ENCODE assay signal across 8 cellular contexts in genomic region chr1:39026051-39026946, GRCh38. TPM values are rescaled to one million over a fixed set of nuclear protein-coding genes. Genes with fewer than 3 reads are reported as not detected.
DNase-seq lines count a peak whose midpoint lies in the region; ATAC-seq and TF ChIP-seq lines count a peak whose summit lies in the region.

Gene NDUFS5, plus strand, starts transcription at chr1:39026350. Its CDS starts 2,375 bp downstream, at chr1:39028725.

- peaks cover 0 to 22% (median 7%) of the 10 kb centered on the region in 11 experiments; a peak in 9 of 22 replicates for H4K20me1 ChIP-seq in BLaER1 treated with 17β-estradiol and CSF1 and Interleukin-3, amounts not matched to agents 10 nM and 100 nM

- peaks cover 27 to 33% (median 32%) of the 10 kb centered on the region in 11 experiments for H3K36me3 ChIP-seq in BLaER1 treated with 17β-estradiol and CSF1 and Interleukin-3, amounts not matched to agents 10 nM and 100 nM
- peaks cover 5 to 25% (median 10%) of the 10 kb centered on the region in 4 donors for H3K36me3 ChIP-seq in right lobe of liver

- peak in 12 of 56 donors; percentile 2 to 23 (median 10) for TF ChIP-seq CTCF in dorsolateral prefrontal cortex (IDR thresholded peaks at IDR 0.05 in 54 of 56, conservative IDR thresholded peaks at IDR 0.05 in 2 of 56; ENCODE audit: low read depth in 1 of 56, partially characterized antibody in 56 of 56)
- no peak for TF ChIP-seq CTCF in right lobe of liver (IDR thresholded peaks at IDR 0.05)

- no peaks in the 10 kb centered on the region for H3K9me3 Mint-ChIP-seq in activated CD4-positive, alpha-beta memory T cell treated with anti-CD3 and anti-CD28 coated beads for 36 hours

- peak; percentile 78 for ATAC-seq in GM19372 (IDR thresholded peaks at IDR 0.05; ENCODE audit: low read depth, unreplicated experiment)
- ATAC-seq in HG03565 (IDR thresholded peaks at IDR 0.05; ENCODE audit: unreplicated experiment), result peak; percentile 75
- ATAC-seq in right lobe of liver, result peak; percentile 94 to 98 (median 96)

- intact Hi-C loops in activated CD4-positive, alpha-beta memory T cell treated with anti-CD3 and anti-CD28 coated beads for 36 hours (cut with micrococcal nuclease), result loop anchor here (1.0 to 5.0 kb wide), 4 partner anchors 8 to 154 kb away; partner anchors contain the start of genes AKIRIN1 and MYCBP
- intact Hi-C loops in dorsolateral prefrontal cortex (cut with DNase I) (loop anchor here (5.0 to 10.0 kb wide), 4 partner anchors 34 to 91 kb away; partner anchors contain the start of gene AKIRIN1 (in 2 of the 2)), right lobe of liver (cut with DNase I) (no loop called here)

- no peaks in the 10 kb centered on the region for H3K27me3 ChIP-seq in BLaER1 treated with 17β-estradiol and CSF1 and Interleukin-3, amounts not matched to agents 10 nM and 100 nM
- H3K27me3 ChIP-seq in dorsolateral prefrontal cortex (no peaks in the 10 kb centered on the region), right lobe of liver (no peaks in the 10 kb centered on the region)

- peaks cover 29% of the 10 kb centered on the region for H3K4me1 Mint-ChIP-seq in activated CD4-positive, alpha-beta memory T cell treated with anti-CD3 and anti-CD28 coated beads for 36 hours (ENCODE audit: low read depth)

- peak; percentile 91 for TF ChIP-seq POLR2A in right lobe of liver (IDR thresholded peaks at IDR 0.05)

- peak within 1 kb of the TSS; percentile 77 to 96 (median 93) for H3K27ac ChIP-seq in BLaER1 treated with 17β-estradiol and CSF1 and Interleukin-3, amounts not matched to agents 10 nM and 100 nM
- peak within 1 kb of the TSS; percentile 69 to 98 (median 92) for H3K27ac ChIP-seq in dorsolateral prefrontal cortex
- peak within 1 kb of the TSS; percentile 81 to 88 (median 88) for H3K27ac ChIP-seq in right lobe of liver

- peaks cover 14% of the 10 kb centered on the region for H3K36me3 Mint-ChIP-seq in activated CD4-positive, alpha-beta memory T cell treated with anti-CD3 and anti-CD28 coated beads for 36 hours

- H3K4me1 ChIP-seq in BLaER1 treated with 17β-estradiol and CSF1 and Interleukin-3, amounts not matched to agents 10 nM and 100 nM, result peaks cover 15 to 31% (median 22%) of the 10 kb centered on the region in 10 experiments
- peaks cover 0 to 10% (median 4%) of the 10 kb centered on the region in 4 donors for H3K4me1 ChIP-seq in right lobe of liver

- peak within 1 kb of the TSS; percentile 88 for H3K4me3 Mint-ChIP-seq in activated CD4-positive, alpha-beta memory T cell treated with anti-CD3 and anti-CD28 coated beads for 36 hours

- H3K27me3 Mint-ChIP-seq in activated CD4-positive, alpha-beta memory T cell treated with anti-CD3 and anti-CD28 coated beads for 36 hours, result no peaks in the 10 kb centered on the region

- peak; percentile 96 for DNase-seq in NCI-H774 (lab: John Stamatoyannopoulos, UW)
- peak; percentile 91 for DNase-seq in activated CD4-positive, alpha-beta memory T cell treated with anti-CD3 and anti-CD28 coated beads for 36 hours
- DNase-seq in dorsolateral prefrontal cortex, result peak; percentile 72 to 95 (median 91)
- DNase-seq in right lobe of liver, result peak; percentile 89 to 93 (median 91)
- DNase-seq in stimulated activated CD4-positive, alpha-beta T cell treated with anti-CD3 and anti-CD28 coated beads, Interleukin-4, amount 100 ng/mL, for 24 hours, result peak; percentile 85

- H3K9ac ChIP-seq in BLaER1 treated with 17β-estradiol and CSF1 and Interleukin-3, amounts not matched to agents 10 nM and 100 nM, result peak within 1 kb of the TSS; percentile 85 to 97 (median 93)

- CTCF ChIA-PET in activated CD4-positive, alpha-beta memory T cell treated with anti-CD3 and anti-CD28 coated beads for 36 hours (lab: Charles Lee), result interaction anchor here (0.6 to 1.4 kb wide), 10 partner anchors 20 to 382 kb away, joined by 3 to 12 read pairs (median 3); partner anchors contain the start of gene MYCBP

- peak within 1 kb of the TSS; percentile 75 to 92 (median 85) for H3K4me2 ChIP-seq in BLaER1 treated with 17β-estradiol and CSF1 and Interleukin-3, amounts not matched to agents 10 nM and 100 nM

- POLR2A ChIA-PET in activated CD4-positive, alpha-beta memory T cell treated with anti-CD3 and anti-CD28 coated beads for 36 hours (lab: Charles Lee), result interaction anchor here (0.6 to 2.5 kb wide), 18 partner anchors 9 to 1801 kb away, joined by 3 to 9 read pairs (median 4); partner anchors contain the start of gene AKIRIN1

- peak within 1 kb of the TSS; percentile 70 to 89 (median 84) for H3K4me3 ChIP-seq in BLaER1 treated with 17β-estradiol and CSF1 and Interleukin-3, amounts not matched to agents 10 nM and 100 nM
- peak within 1 kb of the TSS; percentile 47 to 97 (median 82) for H3K4me3 ChIP-seq in dorsolateral prefrontal cortex
- H3K4me3 ChIP-seq in right lobe of liver, result peak within 1 kb of the TSS; percentile 50 to 86 (median 81)

- H3K9me3 ChIP-seq in BLaER1 treated with 17β-estradiol and CSF1 and Interleukin-3, amounts not matched to agents 10 nM and 100 nM (replicated peaks in 1 of 11), result peaks cover 4 to 11% (median 7%) of the 10 kb centered on the region in 11 experiments; a peak in 10 of 22 replicates
- no peaks in the 10 kb centered on the region for H3K9me3 ChIP-seq in right lobe of liver

- 1% methylated on average over 40 of the region's 51 CpGs for WGBS in right lobe of liver (ENCODE audit: insufficient coverage, low coverage, low lambda C conversion rate, missing lambda C conversion rate)

- peak within 1 kb of the TSS; percentile 95 for H3K27ac Mint-ChIP-seq in activated CD4-positive, alpha-beta memory T cell treated with anti-CD3 and anti-CD28 coated beads for 36 hours

RNA-seq across cellular contexts. Expression of gene NDUFS5, which starts in this region (rescaled TPM):
- 100 to 1,000 TPM; 238 to 240 TPM for total RNA-seq in activated CD4-positive, alpha-beta memory T cell treated with anti-CD3 and anti-CD28 coated beads for 36 hours
- 100 to 1,000 TPM; 129 to 361 (median 263) TPM for total RNA-seq in dorsolateral prefrontal cortex
- total RNA-seq in right lobe of liver, result 100 to 1,000 TPM in 2 of 6 experiments, 10 to 100 TPM in 4; 86.2 to 352 (median 90.0) TPM

Comparison
In these comparisons a context has a peak if more than half of its experiments do, and no peak if none do; other contexts are left out.
1. Peak in every context shown above with its lines: DNase-seq, ATAC-seq, H3K4me3 ChIP-seq and H3K27ac ChIP-seq.
2. intact Hi-C loops: an anchor here in activated CD4-positive, alpha-beta memory T cell treated with anti-CD3 and anti-CD28 coated beads for 36 hours (1.0 to 5.0 kb wide) and dorsolateral prefrontal cortex (5.0 to 10.0 kb wide); none called in right lobe of liver.